ENCODE assay signal across 23 cellular contexts in genomic region chr17:73882590-73882989, GRCh38.
"Had no signal": no experiment of that assay in that cellular context is flagged by ENCODE, and none has a peak within 500 bp of the region (broad histone marks: within the 10 kb centered on the region; RNA-seq: fewer than 3 reads in every experiment).

No MANE protein-coding gene starts in this region.

- H3K9me3 ChIP-seq: esophagus muscularis mucosa, gastroesophageal sphincter, heart right ventricle, left lung, lower lobe of right lung, mucosa of descending colon had no signal

- DNase-seq: dermis blood vessel endothelial cell; dorsolateral prefrontal cortex; effector CD4-positive, alpha-beta T cell; effector memory CD4-positive, alpha-beta T cell; foreskin keratinocyte; head of caudate nucleus; heart right ventricle; hippocampal formation; left cardiac atrium; left lung; left ventricle myocardium superior; lower lobe of right lung; mesenchymal stem cell; mucosa of descending colon had no signal

- H3K4me3 ChIP-seq: coronary artery, dorsolateral prefrontal cortex, esophagus muscularis mucosa, gastroesophageal sphincter, heart right ventricle, left lung, lower lobe of right lung, mucosa of descending colon had no signal

- H3K36me3 Mint-ChIP-seq: mesothelial cell of epicardium had no signal

- H3K27ac ChIP-seq: coronary artery, dorsolateral prefrontal cortex, esophagus muscularis mucosa, foreskin keratinocyte, gastroesophageal sphincter, heart right ventricle, left lung, lower lobe of right lung had no signal

- H3K36me3 ChIP-seq: esophagus muscularis mucosa, gastroesophageal sphincter, heart right ventricle, left lung, lower lobe of right lung had no signal

- H3K27me3 ChIP-seq: foreskin keratinocyte had no signal

- H3K9me3 Mint-ChIP-seq: mesothelial cell of epicardium had no signal

- H3K4me3 Mint-ChIP-seq: mesothelial cell of epicardium had no signal

- H3K27ac Mint-ChIP-seq: mesothelial cell of epicardium had no signal

- FAIRE-seq: colon, endothelial cell of umbilical vein, frontal cortex, islet of Langerhans, keratinocyte had no signal

- H3K4me1 Mint-ChIP-seq: mesothelial cell of epicardium had no signal

- ATAC-seq: foreskin keratinocyte, gastroesophageal sphincter, heart right ventricle, left cardiac atrium, left lung, left ventricle myocardium superior, lower lobe of right lung, mucosa of descending colon had no signal

- H3K4me1 ChIP-seq: esophagus muscularis mucosa, foreskin keratinocyte, gastroesophageal sphincter, heart right ventricle, left lung, lower lobe of right lung had no signal
